Comparison of ENCODE assay signal across 8 cellular contexts in genomic region chr14:56333361-56334279, GRCh38.
DNase-seq lines count a peak whose midpoint lies in the region; ATAC-seq and TF ChIP-seq lines count a peak whose summit lies in the region.

No MANE protein-coding gene starts in this region.

- H3K4me3 Mint-ChIP-seq in H9 (no peak overlapping the region), endothelial cell (ENCODE audit: unreplicated experiment) (no peak overlapping the region)

- no peak overlapping the region for H3K56ac ChIP-seq in H9 (ENCODE audit: insufficient read length, low read depth, low read length)

- no peak overlapping the region for H4K91ac ChIP-seq in H9 (ENCODE audit: insufficient read length, low read depth, low read length)

- H2BK12ac ChIP-seq in H9 (ENCODE audit: insufficient read length, low read depth, low read length) = no peak overlapping the region

- no peaks in the 10 kb centered on the region for H3K27me3 ChIP-seq in H9 (ENCODE audit: insufficient read depth, low read length)

- H2BK15ac ChIP-seq in H9 (ENCODE audit: low read depth, low read length) = no peak overlapping the region

- H3K27ac ChIP-seq in H9 (ENCODE audit: insufficient read length, low read depth, low read length) = no peak overlapping the region

- H3T11ph ChIP-seq in H9 (ENCODE audit: low read length) = no peak overlapping the region

- no peaks in the 10 kb centered on the region for H3K23me2 ChIP-seq in H9 (ENCODE audit: insufficient read length, low read depth, low read length, poor library complexity, severe bottlenecking)

- 0 out of 7 replicates have a peak overlapping the region, but pooled peaks of 1 of the 3 experiments have one; percentile 31 for H3K27ac Mint-ChIP-seq in H9
- peak overlapping the region; percentile 92 for H3K27ac Mint-ChIP-seq in endothelial cell (ENCODE audit: unreplicated experiment)

- no peak overlapping the region for H4K5ac ChIP-seq in H9 (ENCODE audit: insufficient read length, low read depth, low read length)

- no peak overlapping the region for H3K4me2 ChIP-seq in H9 (ENCODE audit: insufficient read depth, insufficient read length, low read length)

- ATAC-seq in sciatic nerve (peak; percentile 62), HG02763 (IDR thresholded peaks at IDR 0.05; ENCODE audit: unreplicated experiment) (no peak)

- H2AK5ac ChIP-seq in H9 (ENCODE audit: insufficient read length, low read length) = no peak overlapping the region

- H3K18ac ChIP-seq in H9 (ENCODE audit: insufficient read length, low read depth, low read length) = peak overlapping the region; percentile 54

- H3K79me2 ChIP-seq in H9 (ENCODE audit: insufficient read depth, low read length) = no peaks in the 10 kb centered on the region

- H2BK5ac ChIP-seq in H9 (ENCODE audit: insufficient read length, low read length) = no peak overlapping the region

- H3K4ac ChIP-seq in H9 (ENCODE audit: low read depth, low read length) = no peak overlapping the region

- no peak overlapping the region for H2AFZ ChIP-seq in H9 (ENCODE audit: low read length)

- no peaks in the 10 kb centered on the region for H4K20me1 ChIP-seq in H9 (ENCODE audit: control insufficient read depth, insufficient read depth, insufficient read length)

- no peaks in the 10 kb centered on the region for H3K79me1 ChIP-seq in H9 (ENCODE audit: insufficient read depth, low read depth, low read length, poor library complexity, severe bottlenecking)

- no peak overlapping the region for H3K14ac ChIP-seq in H9 (ENCODE audit: insufficient read depth, low read length)

- no peak overlapping the region for H4K8ac ChIP-seq in H9 (replicated peaks; ENCODE audit: insufficient read length, low read depth, low read length)

- H2BK120ac ChIP-seq in H9 (ENCODE audit: low read depth, low read length, poor library complexity, severe bottlenecking) = no peak overlapping the region

- H3K27me3 Mint-ChIP-seq in H9 (ENCODE audit: low read depth) (no peaks in the 10 kb centered on the region; the same call in none of the 2 replicates), endothelial cell (ENCODE audit: unreplicated experiment) (peaks cover 4% of the 10 kb centered on the region)

- no peaks in the 10 kb centered on the region for H3K9me3 ChIP-seq in H9 (ENCODE audit: control insufficient read depth, low read depth, low read length)

- no CpG with 5 or more reads among the region's 9 CpGs for WGBS in H9 (ENCODE audit: extremely low coverage, insufficient read length, low lambda C conversion rate)

- H3K4me1 Mint-ChIP-seq in H9 (no peaks in the 10 kb centered on the region; a peak in 1 of 4 replicates), endothelial cell (ENCODE audit: unreplicated experiment) (peaks cover 20% of the 10 kb centered on the region)

- TF ChIP-seq CTCF in H9 (conservative IDR thresholded peaks at IDR 0.05) (no peak), endothelial cell (IDR thresholded peaks at IDR 0.05; ENCODE audit: unreplicated experiment) (no peak)

- no peaks in the 10 kb centered on the region for H3K36me3 Mint-ChIP-seq in H9 (ENCODE audit: insufficient read depth in 1 of 3, low read depth in 3 of 3)
- H3K36me3 Mint-ChIP-seq in endothelial cell (ENCODE audit: low read depth, unreplicated experiment) = no peaks in the 10 kb centered on the region

- H3K9me3 Mint-ChIP-seq in H9 (no peaks in the 10 kb centered on the region), endothelial cell (ENCODE audit: unreplicated experiment) (no peaks in the 10 kb centered on the region)

- no peak overlapping the region for H3K9ac ChIP-seq in H9 (ENCODE audit: extremely low read depth, insufficient read length, low read length)

- H3K23ac ChIP-seq in H9 (ENCODE audit: insufficient read length, low read depth, low read length) = no peak overlapping the region

- intact Hi-C loops in sciatic nerve (cut with DNase I) = loop anchor here (2.0 kb wide), 1 partner anchor 67 kb away; no protein-coding TSS in a partner anchor

- no peak overlapping the region for H2BK20ac ChIP-seq in H9 (ENCODE audit: low read depth, low read length, poor library complexity, severe bottlenecking)

- DNase-seq in H9 = no peak
- peak; percentile 86 for DNase-seq in NCI-H69 (lab: John Stamatoyannopoulos, UW)
- DNase-seq in endothelial cell (ENCODE audit: low spot score) = no peak
- no peak for DNase-seq in sciatic nerve (ENCODE audit: low spot score)
- no peak for DNase-seq in superior temporal gyrus (ENCODE audit: extremely low spot score)
- DNase-seq in activated CD4-positive, alpha-beta T cell treated with anti-CD3 and anti-CD28 coated beads for 4 hours = no peak
- DNase-seq in NCI-H128 (lab: John Stamatoyannopoulos, UW; ENCODE audit: unreplicated experiment) = no peak

- H3K4me1 ChIP-seq in H9 (ENCODE audit: insufficient read depth, low read length) = no peaks in the 10 kb centered on the region
